3 cellular contexts compared by ENCODE assay signal in the genomic region with DNA sequence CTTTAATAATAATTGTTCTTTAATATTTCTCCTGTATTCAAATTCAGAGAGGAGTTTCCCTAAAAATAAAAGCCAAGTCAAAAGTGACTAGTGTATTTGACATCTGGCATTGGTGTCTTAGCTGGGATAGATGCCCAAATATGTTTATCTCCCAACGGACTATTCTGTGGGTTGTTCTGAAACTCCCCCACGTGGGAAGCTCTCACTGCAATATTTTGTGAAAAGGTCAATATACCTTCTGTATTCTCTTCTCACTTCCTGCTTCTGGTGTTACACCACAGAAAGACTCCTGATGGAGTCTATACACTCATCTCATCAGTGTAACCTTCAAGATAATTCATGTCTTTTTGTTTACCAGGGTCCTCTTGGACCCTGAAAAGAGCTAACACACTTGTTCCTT.
TF ChIP-seq lines count a peak whose summit lies in the region.

No MANE protein-coding gene starts in this region.

TF ChIP-seq in GM12891, 5 proteins besides CTCF, POLR2A, EP300 and RAD21:
- no peak for TF ChIP-seq TAF1 (IDR thresholded peaks at IDR 0.05; ENCODE audit: low read depth, low read length)
- TF ChIP-seq SPI1 (IDR thresholded peaks at IDR 0.05; ENCODE audit: low read depth, low read length): peak; percentile 78

TF ChIP-seq in IMR-90, 13 proteins besides CTCF, POLR2A, EP300 and RAD21:
- no peak for TF ChIP-seq RCOR1 (IDR thresholded peaks at IDR 0.05; ENCODE audit: insufficient replicate concordance, low read length)
- TF ChIP-seq NFE2L2 (IDR thresholded peaks at IDR 0.05; ENCODE audit: low read depth, low read length): no peak
- no peak for TF ChIP-seq BHLHE40 (IDR thresholded peaks at IDR 0.05; ENCODE audit: low read depth, low read length)
- no peak for TF ChIP-seq MXI1 (IDR thresholded peaks at IDR 0.05; ENCODE audit: borderline replicate concordance, low read depth, low read length)
- TF ChIP-seq CHD1 (IDR thresholded peaks at IDR 0.05; ENCODE audit: low read depth, low read length): no peak
- no peak for TF ChIP-seq MAZ (IDR thresholded peaks at IDR 0.05; ENCODE audit: borderline replicate concordance, low read depth, low read length)
- TF ChIP-seq, protein P1, sequence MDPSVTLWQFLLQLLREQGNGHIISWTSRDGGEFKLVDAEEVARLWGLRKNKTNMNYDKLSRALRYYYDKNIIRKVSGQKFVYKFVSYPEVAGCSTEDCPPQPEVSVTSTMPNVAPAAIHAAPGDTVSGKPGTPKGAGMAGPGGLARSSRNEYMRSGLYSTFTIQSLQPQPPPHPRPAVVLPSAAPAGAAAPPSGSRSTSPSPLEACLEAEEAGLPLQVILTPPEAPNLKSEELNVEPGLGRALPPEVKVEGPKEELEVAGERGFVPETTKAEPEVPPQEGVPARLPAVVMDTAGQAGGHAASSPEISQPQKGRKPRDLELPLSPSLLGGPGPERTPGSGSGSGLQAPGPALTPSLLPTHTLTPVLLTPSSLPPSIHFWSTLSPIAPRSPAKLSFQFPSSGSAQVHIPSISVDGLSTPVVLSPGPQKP (IDR thresholded peaks at IDR 0.05; ENCODE audit: borderline replicate concordance, low read depth, low read length): no peak
- TF ChIP-seq MAFK (IDR thresholded peaks at IDR 0.05; ENCODE audit: low read depth, low read length): no peak

TF ChIP-seq in WTC11, 78 proteins besides CTCF, POLR2A, EP300 and RAD21:
- TF ChIP-seq, protein P2, sequence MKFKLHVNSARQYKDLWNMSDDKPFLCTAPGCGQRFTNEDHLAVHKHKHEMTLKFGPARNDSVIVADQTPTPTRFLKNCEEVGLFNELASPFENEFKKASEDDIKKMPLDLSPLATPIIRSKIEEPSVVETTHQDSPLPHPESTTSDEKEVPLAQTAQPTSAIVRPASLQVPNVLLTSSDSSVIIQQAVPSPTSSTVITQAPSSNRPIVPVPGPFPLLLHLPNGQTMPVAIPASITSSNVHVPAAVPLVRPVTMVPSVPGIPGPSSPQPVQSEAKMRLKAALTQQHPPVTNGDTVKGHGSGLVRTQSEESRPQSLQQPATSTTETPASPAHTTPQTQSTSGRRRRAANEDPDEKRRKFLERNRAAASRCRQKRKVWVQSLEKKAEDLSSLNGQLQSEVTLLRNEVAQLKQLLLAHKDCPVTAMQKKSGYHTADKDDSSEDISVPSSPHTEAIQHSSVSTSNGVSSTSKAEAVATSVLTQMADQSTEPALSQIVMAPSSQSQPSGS (CRISPR knock-in tag; IDR thresholded peaks at IDR 0.05; ENCODE audit: borderline replicate concordance, low read depth): no peak
- TF ChIP-seq ZNF138 (CRISPR knock-in tag; conservative IDR thresholded peaks at IDR 0.05): no peak
